Comparison of ENCODE assay signal across 1 cellular context in genomic region chr9:133440884-133441283, GRCh38.
TF ChIP-seq lines count a peak whose summit lies in the region.

No MANE protein-coding gene starts in this region.

TF ChIP-seq in K562, 482 proteins besides CTCF, POLR2A, EP300 and RAD21:
- TF ChIP-seq ZBTB43 (CRISPR knock-in tag; IDR thresholded peaks at IDR 0.05) (no peak), L3MBTL2 (IDR thresholded peaks at IDR 0.05) (peak; percentile 43; the same call in 1 of the 2 replicates), TRIM28 (IDR thresholded peaks at IDR 0.05) (no peak), GATAD2B (IDR thresholded peaks at IDR 0.05; ENCODE audit: borderline replicate concordance) (no peak), E2F6 (IDR thresholded peaks at IDR 0.05; ENCODE audit: borderline replicate concordance in 1 of 2, extremely low read depth in 1 of 2, insufficient read depth in 1 of 2, insufficient read length in 1 of 2, low read depth in 1 of 2, low read length in 1 of 2, poor library complexity in 1 of 2, severe bottlenecking in 1 of 2) (peak in 1 of 2 experiments; percentile 13)
TF ChIP-seq in K562: peak in this region for 2.
